Comparison of ENCODE assay signal across 14 cellular contexts in genomic region chr10:19654576-19654975, GRCh38.
DNase-seq lines count a peak whose midpoint lies in the region; ATAC-seq, FAIRE-seq and TF ChIP-seq lines count a peak whose summit lies in the region.
"Had no signal": no experiment of that assay in that cellular context is flagged by ENCODE, and none has a peak within 500 bp of the region (broad histone marks: within the 10 kb centered on the region; RNA-seq: fewer than 3 reads in every experiment).

No MANE protein-coding gene starts in this region.

- no peaks in the 10 kb centered on the region for H3K9me3 ChIP-seq in MG63
- H3K9me3 ChIP-seq in esophagus squamous epithelium: no peaks in the 10 kb centered on the region
- no peaks in the 10 kb centered on the region for H3K9me3 ChIP-seq in mucosa of descending colon
- H3K9me3 ChIP-seq: neutrophil, transverse colon had no signal

- DNase-seq in ACHN (peak; percentile 57), MG63 (peak; percentile 14), bronchial epithelial cell (ENCODE audit: low read depth) (peak; percentile 69), medulla oblongata (ENCODE audit: extremely low spot score) (peak; percentile 17), esophagus squamous epithelium (lab: John Stamatoyannopoulos, UW) (no peak), DMS153 treated with DMSO at 0.1 percent for 48 hours (lab: John Stamatoyannopoulos, UW; ENCODE audit: unreplicated experiment) (no peak), NCI-H1694 (lab: John Stamatoyannopoulos, UW) (no peak), mucosa of descending colon (no peak)
- DNase-seq: activated naive CD4-positive, alpha-beta T cell treated with anti-CD3 and anti-CD28 coated beads, Interleukin-2, amount 50 U/mL, for 16 hours; cortex of kidney; DMS53; NCI-H526; transverse colon had no signal

- no peak overlapping the region for H3K27ac ChIP-seq in esophagus squamous epithelium
- H3K27ac ChIP-seq: neutrophil, transverse colon had no signal

- TF ChIP-seq CTCF in bronchial epithelial cell (IDR thresholded peaks at IDR 0.05; ENCODE audit: insufficient read depth, low read length, severe bottlenecking) (no peak), esophagus squamous epithelium (IDR thresholded peaks at IDR 0.05) (no peak), mucosa of descending colon (IDR thresholded peaks at IDR 0.05) (no peak)

- H3K4me1 ChIP-seq in esophagus squamous epithelium (no peaks in the 10 kb centered on the region), mucosa of descending colon (ENCODE audit: low read depth) (no peaks in the 10 kb centered on the region)

- TF ChIP-seq POLR2A in esophagus squamous epithelium (IDR thresholded peaks at IDR 0.05): no peak

- in situ Hi-C loops in ACHN (cut with HindIII; ENCODE audit: low pct_ligation_motif_present, low pct_unique_long_range_greater_than_20kb, low sequenced_read_pairs): no loop called here

- no peaks in the 10 kb centered on the region for H3K36me3 ChIP-seq in MG63
- no peaks in the 10 kb centered on the region for H3K36me3 ChIP-seq in bronchial epithelial cell (ENCODE audit: control insufficient read depth, insufficient read depth, low read length)
- no peaks in the 10 kb centered on the region for H3K36me3 ChIP-seq in esophagus squamous epithelium
- no peaks in the 10 kb centered on the region for H3K36me3 ChIP-seq in mucosa of descending colon (ENCODE audit: low read depth)
- H3K36me3 ChIP-seq: neutrophil, transverse colon had no signal

- H3K27me3 ChIP-seq in MG63 (no peaks in the 10 kb centered on the region), bronchial epithelial cell (ENCODE audit: control insufficient read depth, insufficient read depth, low read length) (no peaks in the 10 kb centered on the region), esophagus squamous epithelium (no peaks in the 10 kb centered on the region)
- H3K27me3 ChIP-seq: neutrophil, transverse colon had no signal

- no peak for FAIRE-seq in bronchial epithelial cell (lab: Jason Lieb, UNC)

- intact Hi-C loops in esophagus squamous epithelium (cut with DNase I) (no loop called here), mucosa of descending colon (cut with DNase I, micrococcal nuclease) (no loop called here)

- ATAC-seq in mucosa of descending colon: no peak

- H3K4me3 ChIP-seq in MG63: no peak overlapping the region
- H3K4me3 ChIP-seq in bronchial epithelial cell (ENCODE audit: low read depth, low read length): no peak overlapping the region
- H3K4me3 ChIP-seq in esophagus squamous epithelium: no peak overlapping the region
- H3K4me3 ChIP-seq in mucosa of descending colon: no peak overlapping the region
- H3K4me3 ChIP-seq: transverse colon had no signal

- 39 to 43% methylated on average over 3 of the region's 3 CpGs for WGBS in esophagus squamous epithelium, 2 donors

Comparison
In these comparisons a context has a peak if more than half of its experiments do, and no peak if none do; other contexts are left out.
1. DNase-seq: peak in ACHN (single experiment), MG63 (single experiment), bronchial epithelial cell (single experiment) and medulla oblongata (single experiment); none in esophagus squamous epithelium (single experiment), DMS153 treated with DMSO at 0.1 percent for 48 hours (single experiment), NCI-H1694 (single experiment) and mucosa of descending colon (0 of 3).